In the genomic region with DNA sequence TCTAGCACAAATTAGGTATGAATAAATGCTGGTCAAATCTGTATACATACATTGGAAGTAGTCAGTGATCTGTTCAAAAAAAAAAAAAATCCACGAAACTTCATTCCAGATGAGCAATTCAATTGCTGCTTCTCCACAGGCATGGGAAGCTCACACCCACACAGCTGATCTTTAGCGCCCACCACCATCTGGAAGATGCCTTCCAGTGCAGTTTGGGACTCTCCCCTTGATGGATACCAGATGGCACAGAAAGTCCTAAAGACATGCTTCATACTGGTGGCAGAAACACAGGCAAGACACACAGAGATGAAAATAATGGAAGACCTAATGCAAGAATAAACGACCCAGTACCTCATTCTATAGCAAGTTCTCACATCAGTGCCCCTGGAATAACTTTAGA, we compare ENCODE assay signal across 25 cellular contexts.
DNase-seq lines count a peak whose midpoint lies in the region; ATAC-seq and TF ChIP-seq lines count a peak whose summit lies in the region.
"Had no signal": no experiment of that assay in that cellular context is flagged by ENCODE, and none has a peak within 500 bp of the region (broad histone marks: within the 10 kb centered on the region; RNA-seq: fewer than 3 reads in every experiment).

No MANE protein-coding gene starts in this region.

- TF ChIP-seq CTCF in fibroblast of lung (conservative IDR thresholded peaks at IDR 0.05 in 1 of 2, IDR thresholded peaks at IDR 0.05 in 1 of 2; ENCODE audit: low read depth in 1 of 2, low read length in 2 of 2) (no peak), smooth muscle cell (IDR thresholded peaks at IDR 0.05; ENCODE audit: borderline replicate concordance, insufficient read depth, poor library complexity, severe bottlenecking) (no peak), Calu3 (IDR thresholded peaks at IDR 0.05; ENCODE audit: unreplicated experiment) (no peak), esophagus squamous epithelium (IDR thresholded peaks at IDR 0.05) (no peak)

- no peak overlapping the region for H3K4me2 ChIP-seq in fibroblast of lung (ENCODE audit: extremely low read depth, insufficient read depth, low read length)
- peak overlapping the region; percentile 46 for H3K4me2 ChIP-seq in smooth muscle cell
- H3K4me2 ChIP-seq: neural progenitor cell had no signal

- no TSS peak for BruUV-seq in Calu3 (replicated peaks; lab: Mats Ljungman, UMichigan)

- no peaks in the 10 kb centered on the region for H3K79me2 ChIP-seq in fibroblast of lung (ENCODE audit: control insufficient read depth, insufficient read depth, low read length)
- H3K79me2 ChIP-seq in smooth muscle cell (ENCODE audit: low read depth), result no peaks in the 10 kb centered on the region

- peaks cover 17% of the 10 kb centered on the region for H3K27me3 Mint-ChIP-seq in Calu3 (ENCODE audit: unreplicated experiment)

- H3K27ac ChIP-seq in fibroblast of lung (ENCODE audit: insufficient read depth, low read length), result no peak overlapping the region
- H3K27ac ChIP-seq in smooth muscle cell (ENCODE audit: low read depth), result peak overlapping the region; percentile 76
- no peak overlapping the region for H3K27ac ChIP-seq in esophagus squamous epithelium
- H3K27ac ChIP-seq in SJCRH30, result no peak overlapping the region
- H3K27ac ChIP-seq: ascending aorta, heart right ventricle, neural progenitor cell, RWPE1, spleen, stomach, upper lobe of right lung had no signal

- H3K9ac ChIP-seq in fibroblast of lung (ENCODE audit: insufficient read depth, low read length), result no peak overlapping the region
- peak overlapping the region; percentile 39 for H3K9ac ChIP-seq in smooth muscle cell (ENCODE audit: low read depth)
- H3K9ac ChIP-seq: neural progenitor cell had no signal

- H3K27ac Mint-ChIP-seq in Calu3 (ENCODE audit: unreplicated experiment), result no peak overlapping the region
- H3K27ac Mint-ChIP-seq: activated T-cell treated with anti-CD3 and anti-CD28 coated beads, Interleukin-2, amount 50 U/mL, for 72 hours; neural progenitor cell had no signal

- H3K4me3 Mint-ChIP-seq in Calu3 (ENCODE audit: low read depth, unreplicated experiment), result no peak overlapping the region
- H3K4me3 Mint-ChIP-seq: activated T-cell treated with anti-CD3 and anti-CD28 coated beads, Interleukin-2, amount 50 U/mL, for 72 hours; neural progenitor cell had no signal

- peaks cover 11% of the 10 kb centered on the region for H3K4me1 ChIP-seq in fibroblast of lung (ENCODE audit: control insufficient read depth, extremely low read depth, insufficient read depth, low read length)
- peaks cover 4% of the 10 kb centered on the region for H3K4me1 ChIP-seq in smooth muscle cell (ENCODE audit: low read depth)
- no peaks in the 10 kb centered on the region for H3K4me1 ChIP-seq in esophagus squamous epithelium
- no peaks in the 10 kb centered on the region for H3K4me1 ChIP-seq in SJCRH30
- H3K4me1 ChIP-seq: ascending aorta, spleen, stomach, upper lobe of right lung had no signal

- H3K9me3 ChIP-seq in fibroblast of lung (ENCODE audit: control insufficient read depth, insufficient read depth, low read depth, low read length) (no peaks in the 10 kb centered on the region), smooth muscle cell (replicated peaks; ENCODE audit: low read depth) (no peaks in the 10 kb centered on the region), esophagus squamous epithelium (no peaks in the 10 kb centered on the region), SJCRH30 (replicated peaks) (no peaks in the 10 kb centered on the region)
- H3K9me3 ChIP-seq: ascending aorta, heart right ventricle, spleen, stomach, upper lobe of right lung had no signal

- DNase-seq in EL (peak; percentile 80), NCI-H524 treated with DMSO at 0.1 percent for 48 hours (lab: John Stamatoyannopoulos, UW) (peak; percentile 85), fibroblast of lung (ENCODE audit: low read depth in 2 of 2) (peak; percentile 46 to 72), smooth muscle cell (lab: John Stamatoyannopoulos, UW; ENCODE audit: unreplicated experiment) (no peak), Calu3 (no peak), esophagus squamous epithelium (lab: John Stamatoyannopoulos, UW) (no peak), SJCRH30 (no peak), left ventricle myocardium superior (no peak)
- DNase-seq: activated naive CD4-positive, alpha-beta T cell treated with anti-CD3 and anti-CD28 coated beads, Interleukin-2, amount 50 U/mL, for 16 hours; activated T-cell treated with anti-CD3 and anti-CD28 coated beads, Interleukin-2, amount 50 U/mL, for 72 hours; C1 segment of cervical spinal cord; cerebellar nuclear complex; effector CD4-positive, alpha-beta T cell; GF-D8; heart right ventricle; NCI-H1436 treated with DMSO at 0.1 percent for 48 hours; spleen; stomach; T1000; upper lobe of right lung had no signal

- H2AFZ ChIP-seq in fibroblast of lung (ENCODE audit: low read length), result no peak overlapping the region
- H2AFZ ChIP-seq in smooth muscle cell (ENCODE audit: low read depth), result no peak overlapping the region
- H2AFZ ChIP-seq: neural progenitor cell had no signal

- CTCF ChIA-PET in Calu3 (lab: Charles Lee), result no interaction called here

- H3F3A ChIP-seq in smooth muscle cell (ENCODE audit: low read depth), result peaks cover 6% of the 10 kb centered on the region

- H3K9me3 Mint-ChIP-seq in Calu3 (ENCODE audit: low read depth, unreplicated experiment), result peaks cover 9% of the 10 kb centered on the region
- H3K9me3 Mint-ChIP-seq: neural progenitor cell had no signal

- 22% methylated on average over 3 of the region's 3 CpGs for WGBS in smooth muscle cell (ENCODE audit: low lambda C conversion rate)
- 35 to 41% methylated on average over 3 of the region's 3 CpGs for WGBS in esophagus squamous epithelium, 2 donors

- H3K4me3 ChIP-seq in fibroblast of lung (replicated peaks in 1 of 4; ENCODE audit: control extremely low read depth in 1 of 4, insufficient read depth in 1 of 4, low read depth in 3 of 4, low read length in 4 of 4) (no peak overlapping the region), smooth muscle cell (no peak overlapping the region), esophagus squamous epithelium (no peak overlapping the region), SJCRH30 (no peak overlapping the region)
- H3K4me3 ChIP-seq: ascending aorta, heart right ventricle, K562, neural progenitor cell, spleen, stomach, upper lobe of right lung had no signal

- ATAC-seq in left ventricle myocardium superior, result no peak
- ATAC-seq: activated T-cell treated with anti-CD3 and anti-CD28 coated beads, Interleukin-2, amount 50 U/mL, for 72 hours; esophagus mucosa; heart right ventricle; K562; upper lobe of right lung had no signal

- no peaks in the 10 kb centered on the region for H3K36me3 Mint-ChIP-seq in Calu3 (ENCODE audit: insufficient read depth, unreplicated experiment)
- H3K36me3 Mint-ChIP-seq: neural progenitor cell had no signal

- H3K36me3 ChIP-seq in fibroblast of lung (ENCODE audit: control insufficient read depth, insufficient read depth, low read length) (no peaks in the 10 kb centered on the region), smooth muscle cell (ENCODE audit: low read depth) (no peaks in the 10 kb centered on the region), esophagus squamous epithelium (no peaks in the 10 kb centered on the region), SJCRH30 (no peaks in the 10 kb centered on the region)
- H3K36me3 ChIP-seq: ascending aorta, heart right ventricle, neural progenitor cell, spleen, stomach, upper lobe of right lung had no signal

- intact Hi-C loops in Calu3 (cut with micrococcal nuclease; ENCODE audit: unreplicated experiment), result no loop called here
- intact Hi-C loops in esophagus squamous epithelium (cut with DNase I), result no loop called here
- intact Hi-C loops in left ventricle myocardium superior (cut with micrococcal nuclease), result no loop called here

- no peaks in the 10 kb centered on the region for H4K20me1 ChIP-seq in fibroblast of lung (ENCODE audit: control insufficient read depth, extremely low read depth, insufficient read depth, low read length)
- H4K20me1 ChIP-seq in smooth muscle cell (ENCODE audit: low read depth), result no peaks in the 10 kb centered on the region

- H3K4me1 Mint-ChIP-seq in Calu3 (ENCODE audit: low read depth, unreplicated experiment), result no peaks in the 10 kb centered on the region

- no peaks in the 10 kb centered on the region for H3K27me3 ChIP-seq in fibroblast of lung (ENCODE audit: control insufficient read depth, insufficient read depth, low read length)
- no peaks in the 10 kb centered on the region for H3K27me3 ChIP-seq in smooth muscle cell (ENCODE audit: low read depth)
- H3K27me3 ChIP-seq in esophagus squamous epithelium, result no peaks in the 10 kb centered on the region
- H3K27me3 ChIP-seq in SJCRH30, result no peaks in the 10 kb centered on the region
- H3K27me3 ChIP-seq: ascending aorta, heart right ventricle, neural progenitor cell, spleen, stomach, upper lobe of right lung had no signal

- TF ChIP-seq POLR2A in esophagus squamous epithelium (IDR thresholded peaks at IDR 0.05), result no peak

Comparison
In these comparisons a context has a peak if more than half of its experiments do, and no peak if none do; other contexts are left out.
1. DNase-seq: peak in EL (single experiment), NCI-H524 treated with DMSO at 0.1 percent for 48 hours (single experiment) and fibroblast of lung (2 of 2); none in smooth muscle cell (single experiment), Calu3 (single experiment), esophagus squamous epithelium (single experiment), SJCRH30 (0 of 2) and left ventricle myocardium superior (single experiment).